In the genomic region with DNA sequence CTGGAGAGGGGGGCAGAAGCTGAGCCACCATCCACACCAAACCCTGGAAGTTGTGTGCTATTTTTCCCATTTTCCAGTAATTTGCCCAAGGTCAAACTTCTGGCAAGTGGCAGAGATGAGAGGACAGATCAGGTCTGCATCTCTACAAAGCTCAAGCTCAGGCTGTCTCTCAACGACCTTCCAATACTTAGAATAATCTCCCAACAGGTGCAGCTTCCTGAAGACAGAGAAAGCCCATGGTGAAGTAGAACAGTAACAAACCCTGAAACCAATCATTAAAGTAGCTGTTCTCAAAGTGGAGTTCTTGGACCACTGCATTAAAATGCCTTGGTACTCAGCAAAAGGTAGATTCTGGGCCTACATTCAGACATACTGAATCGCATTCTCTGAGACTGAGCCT, we compare ENCODE assay signal across 26 cellular contexts. TPM values are rescaled to one million over a fixed set of nuclear protein-coding genes. Genes with fewer than 3 reads are reported as not detected.
A peak's percentile ranks its signal among the peaks of the same experiment; 100 is the strongest.
DNase-seq lines count a peak whose midpoint lies in the region; ATAC-seq, FAIRE-seq and TF ChIP-seq lines count a peak whose summit lies in the region.
"Had no signal": no experiment of that assay in that cellular context is flagged by ENCODE, and none has a peak within 500 bp of the region (broad histone marks: within the 10 kb centered on the region; RNA-seq: fewer than 3 reads in every experiment).

No MANE protein-coding gene starts in this region.

- peak; percentile 67 for FAIRE-seq in GM12892 (lab: Jason Lieb, UNC)
- FAIRE-seq: A549, astrocyte had no signal

- H3K27ac ChIP-seq in BLaER1 (no peak overlapping the region), OCI-LY7 (ENCODE audit: low read depth, low read length, poor library complexity, severe bottlenecking) (peak overlapping the region; percentile 71), endodermal cell (ENCODE audit: low read depth, low read length) (no peak overlapping the region)
- H3K27ac ChIP-seq: A549, cardiac muscle cell, colonic mucosa, sigmoid colon, tibial nerve had no signal

- H3K36me3 Mint-ChIP-seq in naive B cell = peaks cover 0 to 13% of the 10 kb centered on the region in 2 donors
- H3K36me3 Mint-ChIP-seq in endodermal cell (ENCODE audit: low read depth) = no peaks in the 10 kb centered on the region

- no peaks in the 10 kb centered on the region for H3K9me2 ChIP-seq in OCI-LY7 (ENCODE audit: insufficient read depth, low read length)

- peaks cover 10% of the 10 kb centered on the region for H3K9me3 ChIP-seq in BLaER1
- peaks cover 8% of the 10 kb centered on the region for H3K9me3 ChIP-seq in OCI-LY7 (ENCODE audit: low read length)
- H3K9me3 ChIP-seq in BE2C = no peaks in the 10 kb centered on the region
- no peaks in the 10 kb centered on the region for H3K9me3 ChIP-seq in endodermal cell (ENCODE audit: control insufficient read depth, low read length)
- H3K9me3 ChIP-seq: A549, colonic mucosa, MG63, sigmoid colon, tibial nerve had no signal

- peak overlapping the region; percentile 5; the same call in 1 of the 2 replicates for H2AFZ ChIP-seq in OCI-LY7 (ENCODE audit: low read length)

- H3K4me1 ChIP-seq in BLaER1 (peaks cover 16% of the 10 kb centered on the region; the same call in 1 of the 2 replicates), OCI-LY7 (ENCODE audit: insufficient read depth, low read length, poor library complexity, severe bottlenecking) (peaks cover 57% of the 10 kb centered on the region), BE2C (no peaks in the 10 kb centered on the region), endodermal cell (ENCODE audit: control insufficient read depth, insufficient read depth, low read length) (no peaks in the 10 kb centered on the region)
- H3K4me1 ChIP-seq: A549, colonic mucosa had no signal

- no peaks in the 10 kb centered on the region for H3K36me3 ChIP-seq in BLaER1
- no peaks in the 10 kb centered on the region for H3K36me3 ChIP-seq in OCI-LY7 (ENCODE audit: insufficient read depth, low read length)
- H3K36me3 ChIP-seq in BE2C = no peaks in the 10 kb centered on the region
- H3K36me3 ChIP-seq in endodermal cell (ENCODE audit: control insufficient read depth, insufficient read depth, low read length) = no peaks in the 10 kb centered on the region
- H3K36me3 ChIP-seq: cardiac muscle cell, colonic mucosa, MG63, sigmoid colon, tibial nerve had no signal

- no peak for TF ChIP-seq CTCF in OCI-LY7 (conservative IDR thresholded peaks at IDR 0.05; ENCODE audit: low read length)
- no peak for TF ChIP-seq CTCF in BE2C (IDR thresholded peaks at IDR 0.05; ENCODE audit: low read depth, low read length)
- no peak for TF ChIP-seq CTCF in endodermal cell (conservative IDR thresholded peaks at IDR 0.05)

- H3K4me1 Mint-ChIP-seq in naive B cell (peaks cover 61 to 88% (median 71%) of the 10 kb centered on the region in 3 donors), endodermal cell (peaks cover 9% of the 10 kb centered on the region)

- no peak overlapping the region for H3K9ac ChIP-seq in BLaER1
- H3K9ac ChIP-seq in endodermal cell (ENCODE audit: extremely low read depth, low read length, poor library complexity, severe bottlenecking) = no peak overlapping the region

- peak overlapping the region; percentile 0; the same call in 1 of the 2 replicates for H3K4me2 ChIP-seq in BLaER1
- peak overlapping the region; percentile 70 for H3K4me2 ChIP-seq in OCI-LY7 (ENCODE audit: low read length)
- H3K4me2 ChIP-seq: A549 had no signal

- H3K27ac Mint-ChIP-seq in naive B cell (peak overlapping the region; percentile 10 to 90 (median 72)), endodermal cell (no peak overlapping the region)
- H3K27ac Mint-ChIP-seq: activated CD4-positive, alpha-beta T cell treated with anti-CD3 and anti-CD28 coated beads, Interleukin-2, amount 10 ng/mL, durations not matched to agents 7 days and 5 days; activated T-cell treated with anti-CD3 and anti-CD28 coated beads, Interleukin-2, amount 50 U/mL, for 24 hours; progenitor cell of endocrine pancreas had no signal

- H4K20me1 ChIP-seq in BLaER1 (peaks cover 62% of the 10 kb centered on the region), OCI-LY7 (ENCODE audit: insufficient read depth, low read length) (no peaks in the 10 kb centered on the region)

- no peak for TF ChIP-seq POLR2A in GM12892 (IDR thresholded peaks at IDR 0.05; ENCODE audit: low read depth, low read length)

- POLR2A ChIA-PET in OCI-LY7 (lab: Charles Lee) = interaction anchor here (0.8 to 2.4 kb wide), 9 partner anchors 9 to 84 kb away, joined by 4 to 14 read pairs (median 5); no protein-coding TSS in a partner anchor

- ATAC-seq in naive B cell (ENCODE audit: low read depth in 2 of 2) (no peak), GM19395 (IDR thresholded peaks at IDR 0.05; ENCODE audit: unreplicated experiment) (no peak)
- ATAC-seq: A549, HCT116 had no signal

- H3K79me2 ChIP-seq in OCI-LY7 (ENCODE audit: insufficient read depth, low read depth, low read length) = peaks cover 76% of the 10 kb centered on the region

- intact Hi-C loops in OCI-LY7 (cut with micrococcal nuclease; ENCODE audit: unreplicated experiment) = loop anchor here (5.0 kb wide), 2 partner anchors 34 to 69 kb away; no protein-coding TSS in a partner anchor

- H3K27me3 ChIP-seq in BLaER1 (no peaks in the 10 kb centered on the region), BE2C (no peaks in the 10 kb centered on the region), endodermal cell (ENCODE audit: control insufficient read depth, insufficient read depth, low read length, poor library complexity, severe bottlenecking) (no peaks in the 10 kb centered on the region)
- H3K27me3 ChIP-seq: cardiac muscle cell, colonic mucosa, MG63, sigmoid colon, tibial nerve had no signal

- DNase-seq in GM12892 (ENCODE audit: insufficient read length) (no peak), OCI-LY7 (ENCODE audit: low spot score) (peak; percentile 71), naive B cell (no peak), globus pallidus (ENCODE audit: low spot score) (no peak), BE2C (no peak), endodermal cell (no peak)
- DNase-seq: activated CD4-positive, alpha-beta T cell treated with anti-CD3 and anti-CD28 coated beads, Interleukin-2, amount 10 ng/mL, durations not matched to agents 7 days and 5 days; activated gamma-delta T cell treated with Interleukin-2 at 50 U/mL for 16 hours; activated T-cell treated with anti-CD3 and anti-CD28 coated beads, Interleukin-2, amount 50 U/mL, for 24 hours; colonic mucosa; DMS153; effector CD4-positive, alpha-beta T cell; KBM-7; MG63; NCI-H2081 treated with DMSO at 0.1 percent for 48 hours; sigmoid colon; stimulated activated CD4-positive, alpha-beta T cell treated with anti-CD3 and anti-CD28 coated beads, Interleukin-12 subunit alpha, Interleukin-12 subunit beta, amount 100 ng/mL, for 4 hours; stimulated activated CD4-positive, alpha-beta T cell treated with anti-CD3 and anti-CD28 coated beads, Interleukin-4, amount 100 ng/mL, for 1 hour had no signal

- H3K27me3 Mint-ChIP-seq in naive B cell = no peaks in the 10 kb centered on the region
- H3K27me3 Mint-ChIP-seq in endodermal cell (ENCODE audit: insufficient read depth) = no peaks in the 10 kb centered on the region
- H3K27me3 Mint-ChIP-seq: activated CD4-positive, alpha-beta T cell treated with anti-CD3 and anti-CD28 coated beads, Interleukin-2, amount 10 ng/mL, durations not matched to agents 7 days and 5 days; activated T-cell treated with anti-CD3 and anti-CD28 coated beads, Interleukin-2, amount 50 U/mL, for 24 hours; progenitor cell of endocrine pancreas had no signal

- CTCF ChIA-PET in OCI-LY7 (lab: Charles Lee; ENCODE audit: unreplicated experiment) = interaction anchor here (1.6 kb wide), 1 partner anchor 22 kb away, joined by 6 read pairs; no protein-coding TSS in a partner anchor

- 75 to 86% methylated on average over 2 of the region's 2 CpGs for WGBS in endodermal cell (ENCODE audit: insufficient coverage in 1 of 2, insufficient read length in 1 of 2), 2 experiments

- H3K4me3 Mint-ChIP-seq in naive B cell (peak overlapping the region in 4 of 8 donors; percentile 7 to 70 (median 16)), endodermal cell (no peak overlapping the region)
- H3K4me3 Mint-ChIP-seq: activated CD4-positive, alpha-beta T cell treated with anti-CD3 and anti-CD28 coated beads, Interleukin-2, amount 10 ng/mL, durations not matched to agents 7 days and 5 days; activated T-cell treated with anti-CD3 and anti-CD28 coated beads, Interleukin-2, amount 50 U/mL, for 24 hours had no signal

- H3K9me3 Mint-ChIP-seq in naive B cell (peaks cover 0 to 6% (median 0%) of the 10 kb centered on the region in 7 donors), endodermal cell (no peaks in the 10 kb centered on the region)
- H3K9me3 Mint-ChIP-seq: activated T-cell treated with anti-CD3 and anti-CD28 coated beads, Interleukin-2, amount 50 U/mL, for 24 hours had no signal

- H3K4me3 ChIP-seq in BLaER1 (no peak overlapping the region), OCI-LY7 (ENCODE audit: low read depth, low read length, poor library complexity, severe bottlenecking) (peak overlapping the region; percentile 48), BE2C (ENCODE audit: low read depth, low read length) (no peak overlapping the region), endodermal cell (ENCODE audit: low read length) (no peak overlapping the region)
- H3K4me3 ChIP-seq: A549, cardiac muscle cell, colonic mucosa, MG63, sigmoid colon, tibial nerve had no signal

- no TSS peak for BruUV-seq in OCI-LY7 (replicated peaks; lab: Mats Ljungman, UMichigan)

RNA-seq across cellular contexts. Expression of a gene that starts 37.6 kb away (rescaled TPM):
- 24.6 TPM for polyA plus RNA-seq in GM12892 (2012; ENCODE audit: missing spikeins)
- total RNA-seq in OCI-LY7 (2014; rRNA removed; shearing (Covaris generic)) = 12.2 and 17.4 TPM in 2 replicates
- total RNA-seq in OCI-LY7 (2022) (32.3 and 41.6 TPM in 2 replicates), endodermal cell (10 to 100 TPM; 39.0 to 43.0 TPM)
- 10 to 100 TPM; 13.4 to 32.9 (median 19.1) TPM for polyA plus RNA-seq in naive B cell (ENCODE audit: low read depth in 6 of 6)
- polyA plus RNA-seq in BE2C (2012; ENCODE audit: insufficient read depth, insufficient read length, low read depth) = 9.7 TPM
- 30.6 TPM for polyA plus RNA-seq in endodermal cell (2013, experiment 1 of 2)
- 28.4 TPM for polyA plus RNA-seq in endodermal cell (2013, experiment 2 of 2)
